Comparison of ENCODE assay signal across 14 cellular contexts in the genomic region with DNA sequence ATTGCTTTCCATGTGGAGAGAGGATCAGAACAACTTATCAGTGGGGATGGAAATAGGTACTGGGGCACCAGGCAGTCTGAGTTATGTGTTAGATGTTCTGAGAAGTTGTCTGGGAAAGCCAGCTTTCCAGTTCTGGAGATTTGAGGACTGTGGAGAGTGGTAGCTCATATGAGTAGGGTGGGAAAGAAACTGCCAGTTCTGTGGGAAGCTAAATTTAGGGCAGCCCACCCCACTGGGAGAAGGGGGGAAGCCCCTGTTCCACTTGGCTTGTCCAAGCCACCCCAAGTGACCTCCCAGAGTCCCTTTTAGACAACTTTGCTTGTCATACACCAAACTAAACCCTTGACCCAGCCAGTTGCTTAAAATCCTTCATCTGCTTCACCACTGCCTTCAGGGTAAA.
DNase-seq lines count a peak whose midpoint lies in the region; ATAC-seq and TF ChIP-seq lines count a peak whose summit lies in the region.
"Had no signal": no experiment of that assay in that cellular context is flagged by ENCODE, and none has a peak within 500 bp of the region (broad histone marks: within the 10 kb centered on the region; RNA-seq: fewer than 3 reads in every experiment).

No MANE protein-coding gene starts in this region.

- H3K9me1 ChIP-seq in IMR-90 (ENCODE audit: insufficient read depth, low read length) = peaks cover 6% of the 10 kb centered on the region; the same call in 1 of the 2 replicates

- no peak overlapping the region for H3K4me3 Mint-ChIP-seq in glutamatergic neuron (ENCODE audit: unreplicated experiment)
- H3K4me3 Mint-ChIP-seq in activated CD4-positive, alpha-beta memory T cell treated with anti-CD3 and anti-CD28 coated beads, Interleukin-2, amount 10 ng/mL, durations not matched to agents 7 days and 5 days = no peak overlapping the region
- H3K4me3 Mint-ChIP-seq: activated CD4-positive, alpha-beta T cell treated with anti-CD3 and anti-CD28 coated beads, Interleukin-2, amount 10 ng/mL, durations not matched to agents 7 days and 5 days had no signal

- no peak for TF ChIP-seq POLR2A in IMR-90 (IDR thresholded peaks at IDR 0.05; ENCODE audit: low read depth, low read length)

- H4K20me1 ChIP-seq in BLaER1 treated with 17β-estradiol and CSF1 and Interleukin-3, amounts not matched to agents 10 nM and 100 nM = no peaks in the 10 kb centered on the region
- H4K20me1 ChIP-seq in IMR-90 (ENCODE audit: insufficient read depth, low read length) = no peaks in the 10 kb centered on the region; the same call in 1 of the 2 replicates

- H3K56ac ChIP-seq in IMR-90 (ENCODE audit: extremely low read depth, insufficient read depth, low read length) = no peak overlapping the region

- peak overlapping the region; percentile 10; the same call in 1 of the 3 replicates for H2BK15ac ChIP-seq in IMR-90 (ENCODE audit: low read depth, low read length)

- no peaks in the 10 kb centered on the region for H3K36me3 ChIP-seq in BLaER1 treated with 17β-estradiol and CSF1 and Interleukin-3, amounts not matched to agents 10 nM and 100 nM
- no peaks in the 10 kb centered on the region for H3K36me3 ChIP-seq in IMR-90 (ENCODE audit: control insufficient read depth, insufficient read depth, low read length)
- H3K36me3 ChIP-seq in skeletal muscle tissue (ENCODE audit: control insufficient read depth in 3 of 3, insufficient read depth in 3 of 3, low read length in 3 of 3) = no peaks in the 10 kb centered on the region

- 0 out of 2 replicates have a peak overlapping the region, but pooled peaks have one; percentile 12 for H3K14ac ChIP-seq in IMR-90 (replicated peaks; ENCODE audit: low read depth, low read length)

- in situ Hi-C loops in IMR-90 (cut with MboI; ENCODE audit: low sequenced_read_pairs) = loop anchor here (5.0 to 10.0 kb wide), 2 partner anchors 78 to 246 kb away; a partner anchor contains a TSS

- no peak for ATAC-seq in IMR-90 (ENCODE audit: low read depth)
- ATAC-seq in GM21367 (IDR thresholded peaks at IDR 0.05; ENCODE audit: unreplicated experiment) = no peak

- H3K4me1 ChIP-seq in BLaER1 treated with 17β-estradiol and CSF1 and Interleukin-3, amounts not matched to agents 10 nM and 100 nM = peaks cover 45 to 77% (median 62%) of the 10 kb centered on the region in 10 experiments
- H3K4me1 ChIP-seq in IMR-90 (ENCODE audit: control insufficient read depth, insufficient read depth, low read length) (peaks cover 17% of the 10 kb centered on the region), skeletal muscle tissue (ENCODE audit: control insufficient read depth in 3 of 3, insufficient read depth in 3 of 3, low read length in 3 of 3) (peaks cover 29 to 34% (median 34%) of the 10 kb centered on the region in 3 donors)

- peak overlapping the region in 6 of 11 experiments; percentile 5 to 78 (median 34); a peak in 10 of 22 replicates for H3K27ac ChIP-seq in BLaER1 treated with 17β-estradiol and CSF1 and Interleukin-3, amounts not matched to agents 10 nM and 100 nM
- no peak overlapping the region for H3K27ac ChIP-seq in IMR-90 (ENCODE audit: insufficient read depth, low read length)
- H3K27ac ChIP-seq in skeletal muscle tissue (ENCODE audit: low read depth, low read length) = peak overlapping the region; percentile 82

- CTCF ChIA-PET in IMR-90 (lab: Yijun Ruan, JAX) = no interaction called here
- CTCF ChIA-PET in activated CD4-positive, alpha-beta memory T cell treated with anti-CD3 and anti-CD28 coated beads, Interleukin-2, amount 10 ng/mL, durations not matched to agents 7 days and 5 days (lab: Charles Lee) = interaction anchor here (0.6 to 1.6 kb wide), 2 partner anchors 9 to 1080 kb away, joined by 3 to 5 read pairs; no protein-coding TSS in a partner anchor

- H3K9me3 Mint-ChIP-seq in glutamatergic neuron (ENCODE audit: unreplicated experiment) = peaks cover 11% of the 10 kb centered on the region
- H3K9me3 Mint-ChIP-seq in activated CD4-positive, alpha-beta memory T cell treated with anti-CD3 and anti-CD28 coated beads, Interleukin-2, amount 10 ng/mL, durations not matched to agents 7 days and 5 days = peaks cover 3% of the 10 kb centered on the region
- H3K9me3 Mint-ChIP-seq: activated CD4-positive, alpha-beta T cell treated with anti-CD3 and anti-CD28 coated beads, Interleukin-2, amount 10 ng/mL, durations not matched to agents 7 days and 5 days had no signal

- H2AK9ac ChIP-seq in IMR-90 (replicated peaks; ENCODE audit: low read depth, low read length, poor library complexity) = peak overlapping the region; percentile 37

- H3K27me3 Mint-ChIP-seq in glutamatergic neuron (ENCODE audit: unreplicated experiment) = peaks cover 6% of the 10 kb centered on the region
- H3K27me3 Mint-ChIP-seq in activated CD4-positive, alpha-beta memory T cell treated with anti-CD3 and anti-CD28 coated beads, Interleukin-2, amount 10 ng/mL, durations not matched to agents 7 days and 5 days = no peaks in the 10 kb centered on the region
- H3K27me3 Mint-ChIP-seq: activated CD4-positive, alpha-beta T cell treated with anti-CD3 and anti-CD28 coated beads, Interleukin-2, amount 10 ng/mL, durations not matched to agents 7 days and 5 days had no signal

- POLR2A ChIA-PET in IMR-90 (lab: Charles Lee; ENCODE audit: unreplicated experiment) = no interaction called here
- POLR2A ChIA-PET in activated CD4-positive, alpha-beta memory T cell treated with anti-CD3 and anti-CD28 coated beads, Interleukin-2, amount 10 ng/mL, durations not matched to agents 7 days and 5 days (lab: Charles Lee) = no interaction called here

- no TSS peak for BruUV-seq in IMR-90 (replicated peaks; lab: Mats Ljungman, UMichigan)

- H3K79me1 ChIP-seq in IMR-90 (ENCODE audit: low read depth in 1 of 2, low read length in 2 of 2) = no peaks in the 10 kb centered on the region

- no peak overlapping the region for H2BK5ac ChIP-seq in IMR-90 (ENCODE audit: low read depth, low read length, poor library complexity, severe bottlenecking)

- no peaks in the 10 kb centered on the region for H3K27me3 ChIP-seq in BLaER1 treated with 17β-estradiol and CSF1 and Interleukin-3, amounts not matched to agents 10 nM and 100 nM
- no peaks in the 10 kb centered on the region for H3K27me3 ChIP-seq in IMR-90 (ENCODE audit: control insufficient read depth, insufficient read depth, low read length)
- H3K27me3 ChIP-seq in skeletal muscle tissue (ENCODE audit: control insufficient read depth in 3 of 3, insufficient read depth in 3 of 3, low read length in 3 of 3) = no peaks in the 10 kb centered on the region

- H3K4me2 ChIP-seq in BLaER1 treated with 17β-estradiol and CSF1 and Interleukin-3, amounts not matched to agents 10 nM and 100 nM = peak overlapping the region; percentile 71 to 90 (median 82)
- H3K4me2 ChIP-seq in IMR-90 (ENCODE audit: low read depth, low read length) = no peak overlapping the region

- no peak for TF ChIP-seq CTCF in IMR-90 (conservative IDR thresholded peaks at IDR 0.05; ENCODE audit: low read depth, low read length)
- no peak for TF ChIP-seq CTCF in glutamatergic neuron (IDR thresholded peaks at IDR 0.05; ENCODE audit: partially characterized antibody, unreplicated experiment)

- dilution Hi-C loops in IMR-90 (cut with HindIII; ENCODE audit: low sequenced_read_pairs, unreplicated experiment) = loop anchor here (25.0 kb wide), 1 partner anchor 548 kb away; no protein-coding TSS in a partner anchor

- H2BK120ac ChIP-seq in IMR-90 (ENCODE audit: low read depth, low read length) = no peak overlapping the region; the same call in 1 of the 2 replicates

- intact Hi-C loops in IMR-90 (cut with micrococcal nuclease) = no loop called here

- peaks cover 32% of the 10 kb centered on the region for H3K4me1 Mint-ChIP-seq in glutamatergic neuron (ENCODE audit: low read depth, unreplicated experiment)
- H3K4me1 Mint-ChIP-seq in activated CD4-positive, alpha-beta memory T cell treated with anti-CD3 and anti-CD28 coated beads, Interleukin-2, amount 10 ng/mL, durations not matched to agents 7 days and 5 days = peaks cover 16% of the 10 kb centered on the region

- H3K4ac ChIP-seq in IMR-90 (ENCODE audit: low read depth, low read length) = peak overlapping the region; percentile 48

- 0 out of 22 replicates have a peak overlapping the region, but pooled peaks of 1 of the 11 experiments have one; percentile 12 for H3K9ac ChIP-seq in BLaER1 treated with 17β-estradiol and CSF1 and Interleukin-3, amounts not matched to agents 10 nM and 100 nM
- H3K9ac ChIP-seq in IMR-90 (ENCODE audit: low read depth, low read length) (no peak overlapping the region), skeletal muscle tissue (ENCODE audit: low read depth in 1 of 3, low read length in 3 of 3) (no peak overlapping the region)

- no peak overlapping the region for H4K8ac ChIP-seq in IMR-90 (ENCODE audit: low read depth in 2 of 2, low read length in 2 of 2)

- H3K27ac Mint-ChIP-seq in glutamatergic neuron (ENCODE audit: unreplicated experiment) = peak overlapping the region; percentile 5
- no peak overlapping the region for H3K27ac Mint-ChIP-seq in activated CD4-positive, alpha-beta memory T cell treated with anti-CD3 and anti-CD28 coated beads, Interleukin-2, amount 10 ng/mL, durations not matched to agents 7 days and 5 days
- H3K27ac Mint-ChIP-seq: activated CD4-positive, alpha-beta T cell treated with anti-CD3 and anti-CD28 coated beads, Interleukin-2, amount 10 ng/mL, durations not matched to agents 7 days and 5 days had no signal

- no peak overlapping the region for H4K91ac ChIP-seq in IMR-90 (ENCODE audit: insufficient read depth, low read depth, low read length)

- TF ChIP-seq RAD21 in IMR-90 (IDR thresholded peaks at IDR 0.05; ENCODE audit: low read length) = no peak

- H3K4me3 ChIP-seq in BLaER1 treated with 17β-estradiol and CSF1 and Interleukin-3, amounts not matched to agents 10 nM and 100 nM = peak overlapping the region in 1 of 10 experiments; percentile 12; a peak in 1 of 20 replicates
- H3K4me3 ChIP-seq in IMR-90 (ENCODE audit: insufficient read depth, low read depth, low read length) (no peak overlapping the region), skeletal muscle tissue (ENCODE audit: low read length in 3 of 3) (no peak overlapping the region)

- H2AFZ ChIP-seq in IMR-90 (replicated peaks; ENCODE audit: low read length, poor library complexity) = no peak overlapping the region

- H3K23ac ChIP-seq in IMR-90 (ENCODE audit: low read depth, low read length) = no peak overlapping the region

- H3K9me3 ChIP-seq in BLaER1 treated with 17β-estradiol and CSF1 and Interleukin-3, amounts not matched to agents 10 nM and 100 nM (replicated peaks in 1 of 11) = peaks cover 0 to 5% (median 0%) of the 10 kb centered on the region in 11 experiments; a peak in 2 of 22 replicates
- no peaks in the 10 kb centered on the region for H3K9me3 ChIP-seq in IMR-90 (ENCODE audit: control insufficient read depth, insufficient read depth, low read length)
- H3K9me3 ChIP-seq in skeletal muscle tissue (ENCODE audit: control insufficient read depth in 3 of 3, low read length in 3 of 3) = no peaks in the 10 kb centered on the region

- peak overlapping the region; percentile 72 for H2AK5ac ChIP-seq in IMR-90 (ENCODE audit: low read depth, low read length)

- H3K18ac ChIP-seq in IMR-90 (ENCODE audit: low read depth, low read length) = peak overlapping the region; percentile 36; the same call in 1 of the 2 replicates

- DNase-seq in IMR-90 = no peak
- DNase-seq in glutamatergic neuron = no peak
- DNase-seq in NCI-H345 (lab: John Stamatoyannopoulos, UW) = no peak
- no peak for DNase-seq in amniotic stem cell (lab: John Stamatoyannopoulos, UW)
- DNase-seq in activated CD4-positive, alpha-beta memory T cell treated with anti-CD3 and anti-CD28 coated beads, Interleukin-2, amount 10 ng/mL, durations not matched to agents 7 days and 5 days = no peak
- DNase-seq: activated CD4-positive, alpha-beta T cell treated with anti-CD3 and anti-CD28 coated beads, Interleukin-2, amount 10 ng/mL, durations not matched to agents 7 days and 5 days; activated naive CD4-positive, alpha-beta T cell treated with anti-CD3 and anti-CD28 coated beads, Interleukin-2, amount 50 U/mL, for 16 hours; activated T-cell treated with anti-CD3 and anti-CD28 coated beads for 4 hours; MM.1S; NCI-H1930; NCI-H510A treated with DMSO at 0.1 percent for 48 hours had no signal

- H4K5ac ChIP-seq in IMR-90 (ENCODE audit: low read depth, low read length) = no peak overlapping the region

- H2BK20ac ChIP-seq in IMR-90 (ENCODE audit: low read depth, low read length) = peak overlapping the region; percentile 25

- H3K36me3 Mint-ChIP-seq in glutamatergic neuron (ENCODE audit: unreplicated experiment) = no peaks in the 10 kb centered on the region
- H3K36me3 Mint-ChIP-seq in activated CD4-positive, alpha-beta memory T cell treated with anti-CD3 and anti-CD28 coated beads, Interleukin-2, amount 10 ng/mL, durations not matched to agents 7 days and 5 days (ENCODE audit: low read depth) = peaks cover 3% of the 10 kb centered on the region
